In the genomic region with DNA sequence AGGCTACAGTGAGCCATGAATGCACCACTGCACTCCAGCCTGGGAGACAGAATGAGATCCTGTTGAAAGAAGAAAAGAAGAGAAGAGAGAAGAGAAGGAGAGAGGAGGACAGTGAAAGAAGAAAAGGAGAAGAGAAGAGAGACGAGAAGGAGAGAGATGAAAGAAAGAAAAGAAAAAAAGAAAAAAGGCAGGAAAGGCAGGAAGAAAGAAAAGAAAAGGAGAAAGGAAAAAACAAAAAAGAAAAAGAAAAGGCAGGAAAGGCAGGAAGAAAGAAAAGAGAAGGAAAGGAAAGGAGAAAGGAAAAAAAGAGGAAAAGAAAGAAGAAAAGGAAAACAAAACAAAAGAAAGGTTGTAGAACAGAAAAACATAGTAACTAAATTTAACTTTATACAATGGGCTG, we compare ENCODE assay signal across 19 cellular contexts. TPM values are rescaled to one million over a fixed set of nuclear protein-coding genes. Genes with fewer than 3 reads are reported as not detected.
DNase-seq lines count a peak whose midpoint lies in the region; ATAC-seq and TF ChIP-seq lines count a peak whose summit lies in the region.
"Had no signal": no experiment of that assay in that cellular context is flagged by ENCODE, and none has a peak within 500 bp of the region (broad histone marks: within the 10 kb centered on the region; RNA-seq: fewer than 3 reads in every experiment).

No MANE protein-coding gene starts in this region.

- 96% methylated on average over 1 of the region's 1 CpG for WGBS in mammary epithelial cell (ENCODE audit: low coverage, missing lambda C conversion rate)
- no CpG with 5 or more reads among the region's 1 CpG for WGBS in H9 (ENCODE audit: extremely low coverage, insufficient read length, low lambda C conversion rate)

- H3K27me3 Mint-ChIP-seq in MCF 10A (ENCODE audit: insufficient read depth, unreplicated experiment) (no peaks in the 10 kb centered on the region), H9 (ENCODE audit: low read depth) (no peaks in the 10 kb centered on the region), nephron progenitor cell (ENCODE audit: low read depth, poor library complexity) (no peaks in the 10 kb centered on the region)
- H3K27me3 Mint-ChIP-seq in central memory CD8-positive, alpha-beta T cell = no peaks in the 10 kb centered on the region

- no peak for ATAC-seq in central memory CD8-positive, alpha-beta T cell (replicated peaks; ENCODE audit: extremely low read depth, poor library complexity, severe bottlenecking)
- no peak for ATAC-seq in HG02852 (IDR thresholded peaks at IDR 0.05; ENCODE audit: unreplicated experiment)
- ATAC-seq: HCT116, Right ventricle myocardium inferior had no signal

- H3K9me3 ChIP-seq in mammary epithelial cell (replicated peaks; ENCODE audit: insufficient read depth, low read length) (no peaks in the 10 kb centered on the region), H9 (ENCODE audit: control insufficient read depth, low read depth, low read length) (no peaks in the 10 kb centered on the region)

- POLR2A ChIA-PET in MCF 10A (lab: Yijun Ruan, JAX) = interaction anchor here (2.4 kb wide), 1 partner anchor 12 kb away, joined by 9 read pairs; no protein-coding TSS in a partner anchor

- peaks cover 38% of the 10 kb centered on the region for H3K4me1 ChIP-seq in mammary epithelial cell (ENCODE audit: insufficient read depth, low read length)
- H3K4me1 ChIP-seq in H9 (ENCODE audit: insufficient read depth, low read length) = peaks cover 7% of the 10 kb centered on the region; the same call in 1 of the 2 replicates

- H2BK20ac ChIP-seq in H9 (ENCODE audit: low read depth, low read length, poor library complexity, severe bottlenecking) = no peak overlapping the region

- H3K79me1 ChIP-seq in H9 (ENCODE audit: insufficient read depth, low read depth, low read length, poor library complexity, severe bottlenecking) = peaks cover 10% of the 10 kb centered on the region

- peak overlapping the region; percentile 65 for H3K27ac Mint-ChIP-seq in MCF 10A (ENCODE audit: low read depth, unreplicated experiment)
- H3K27ac Mint-ChIP-seq in H9 = peak overlapping the region; percentile 19 to 32 (median 27); a peak in 6 of 7 replicates
- peak overlapping the region; percentile 39 for H3K27ac Mint-ChIP-seq in central memory CD8-positive, alpha-beta T cell (ENCODE audit: low read depth)
- H3K27ac Mint-ChIP-seq in nephron progenitor cell = peak overlapping the region; percentile 34

- H3K27ac ChIP-seq in mammary epithelial cell (ENCODE audit: insufficient read depth, low read depth, low read length) (no peak overlapping the region), H9 (ENCODE audit: insufficient read length, low read depth, low read length) (no peak overlapping the region)

- no peak overlapping the region for H2AK5ac ChIP-seq in H9 (ENCODE audit: insufficient read length, low read length)

- H2BK5ac ChIP-seq in H9 (ENCODE audit: insufficient read length, low read length) = no peak overlapping the region

- H3K4me3 Mint-ChIP-seq in MCF 10A (ENCODE audit: unreplicated experiment) = no peak overlapping the region
- H3K4me3 Mint-ChIP-seq in H9 = no peak overlapping the region
- H3K4me3 Mint-ChIP-seq in central memory CD8-positive, alpha-beta T cell = no peak overlapping the region
- no peak overlapping the region for H3K4me3 Mint-ChIP-seq in nephron progenitor cell

- intact Hi-C loops in MCF 10A (cut with micrococcal nuclease) = no loop called here
- intact Hi-C loops in mammary epithelial cell (cut with micrococcal nuclease) = no loop called here

- TF ChIP-seq CTCF in MCF 10A (IDR thresholded peaks at IDR 0.05; ENCODE audit: unreplicated experiment) (no peak), mammary epithelial cell (conservative IDR thresholded peaks at IDR 0.05 in 1 of 2, IDR thresholded peaks at IDR 0.05 in 1 of 2; ENCODE audit: extremely low read depth in 1 of 2, insufficient read depth in 1 of 2, low read depth in 1 of 2, low read length in 2 of 2) (no peak), H9 (conservative IDR thresholded peaks at IDR 0.05) (no peak), nephron progenitor cell (IDR thresholded peaks at IDR 0.05) (no peak)

- H3K79me2 ChIP-seq in mammary epithelial cell (ENCODE audit: insufficient read depth, low read length) (peaks cover 100% of the 10 kb centered on the region), H9 (ENCODE audit: insufficient read depth, low read length) (peaks cover 80% of the 10 kb centered on the region)

- peaks cover 64% of the 10 kb centered on the region for H3K4me1 Mint-ChIP-seq in MCF 10A (ENCODE audit: insufficient read depth, unreplicated experiment)
- H3K4me1 Mint-ChIP-seq in H9 = peaks cover 69 to 74% of the 10 kb centered on the region in 2 experiments
- H3K4me1 Mint-ChIP-seq in central memory CD8-positive, alpha-beta T cell = peaks cover 73% of the 10 kb centered on the region
- H3K4me1 Mint-ChIP-seq in nephron progenitor cell = peaks cover 49% of the 10 kb centered on the region

- H3K36me3 ChIP-seq in mammary epithelial cell (ENCODE audit: insufficient read depth, low read length) = no peaks in the 10 kb centered on the region

- dilution Hi-C loops in mammary epithelial cell (cut with HindIII; ENCODE audit: low sequenced_read_pairs) = no loop called here

- no peak overlapping the region for H3K4me3 ChIP-seq in mammary epithelial cell (replicated peaks in 1 of 3; ENCODE audit: insufficient read depth in 1 of 3, low read depth in 2 of 3, low read length in 3 of 3)

- no peak overlapping the region for H3K56ac ChIP-seq in H9 (ENCODE audit: insufficient read length, low read depth, low read length)

- H3K4ac ChIP-seq in H9 (ENCODE audit: low read depth, low read length) = no peak overlapping the region

- no peak for DNase-seq in MCF 10A (ENCODE audit: unreplicated experiment)
- no peak for DNase-seq in mammary epithelial cell
- no peak for DNase-seq in H9
- DNase-seq in central memory CD8-positive, alpha-beta T cell (ENCODE audit: low spot score in 2 of 2) = no peak
- DNase-seq in nephron progenitor cell = no peak
- DNase-seq in NCI-H2107 (lab: John Stamatoyannopoulos, UW) = no peak
- no peak for DNase-seq in T-helper 9 cell
- DNase-seq: C1 segment of cervical spinal cord, COR-L47, DMS 273 treated with DMSO at 0.1 percent for 48 hours, DND-41, NCI-H1105 treated with DMSO at 0.1 percent for 48 hours, NCI-H187, NCI-H2227 treated with DMSO at 0.1 percent for 48 hours, NCI-H510A treated with DMSO at 0.1 percent for 48 hours, NCI-H774 had no signal

- H3K4me2 ChIP-seq in mammary epithelial cell (ENCODE audit: insufficient read depth, low read depth, low read length) = no peak overlapping the region
- H3K4me2 ChIP-seq in H9 (ENCODE audit: insufficient read depth, insufficient read length, low read length) = no peak overlapping the region

- H4K20me1 ChIP-seq in mammary epithelial cell (ENCODE audit: insufficient read depth, low read length) = no peaks in the 10 kb centered on the region
- H4K20me1 ChIP-seq in H9 (ENCODE audit: control insufficient read depth, insufficient read depth, insufficient read length) = peaks cover 6% of the 10 kb centered on the region

- CTCF ChIA-PET in MCF 10A (lab: Yijun Ruan, JAX) = no interaction called here
- CTCF ChIA-PET in mammary epithelial cell (lab: Charles Lee; ENCODE audit: low non-redundant PET) = no interaction called here

- peaks cover 21% of the 10 kb centered on the region for H3K9me3 Mint-ChIP-seq in MCF 10A (ENCODE audit: unreplicated experiment)
- H3K9me3 Mint-ChIP-seq in H9 = peaks cover 3 to 6% of the 10 kb centered on the region in 2 experiments; a peak in 3 of 5 replicates
- no peaks in the 10 kb centered on the region for H3K9me3 Mint-ChIP-seq in central memory CD8-positive, alpha-beta T cell
- peaks cover 50% of the 10 kb centered on the region for H3K9me3 Mint-ChIP-seq in nephron progenitor cell

- no peak overlapping the region for H3K18ac ChIP-seq in H9 (ENCODE audit: insufficient read length, low read depth, low read length)

- H3T11ph ChIP-seq in H9 (ENCODE audit: low read length) = no peak overlapping the region

- no peak overlapping the region for H4K8ac ChIP-seq in H9 (replicated peaks; ENCODE audit: insufficient read length, low read depth, low read length)

- H3K36me3 Mint-ChIP-seq in MCF 10A (ENCODE audit: insufficient read depth, unreplicated experiment) = peaks cover 6% of the 10 kb centered on the region
- peaks cover 13 to 26% (median 17%) of the 10 kb centered on the region in 3 experiments for H3K36me3 Mint-ChIP-seq in H9 (ENCODE audit: insufficient read depth in 1 of 3, low read depth in 3 of 3)
- H3K36me3 Mint-ChIP-seq in central memory CD8-positive, alpha-beta T cell (ENCODE audit: insufficient read depth) = no peaks in the 10 kb centered on the region
- peaks cover 57% of the 10 kb centered on the region for H3K36me3 Mint-ChIP-seq in nephron progenitor cell (ENCODE audit: low read depth)

- H2BK15ac ChIP-seq in H9 (ENCODE audit: low read depth, low read length) = no peak overlapping the region

- no peaks in the 10 kb centered on the region for H3K27me3 ChIP-seq in mammary epithelial cell (ENCODE audit: insufficient read depth, low read length)
- H3K27me3 ChIP-seq in H9 (ENCODE audit: insufficient read depth, low read length) = no peaks in the 10 kb centered on the region

- BruUV-seq in MCF 10A (replicated peaks; lab: Mats Ljungman, UMichigan) (no TSS peak), mammary epithelial cell (replicated peaks; lab: Mats Ljungman, UMichigan) (no TSS peak)

- H4K91ac ChIP-seq in H9 (ENCODE audit: insufficient read length, low read depth, low read length) = no peak overlapping the region

- H2BK12ac ChIP-seq in H9 (ENCODE audit: insufficient read length, low read depth, low read length) = no peak overlapping the region

- H2BK120ac ChIP-seq in H9 (ENCODE audit: low read depth, low read length, poor library complexity, severe bottlenecking) = no peak overlapping the region

- H3K23ac ChIP-seq in H9 (ENCODE audit: insufficient read length, low read depth, low read length) = no peak overlapping the region

- in situ Hi-C loops in mammary epithelial cell (cut with MboI; ENCODE audit: low sequenced_read_pairs in 2 of 2) = no loop called here

- no peak overlapping the region for H3K14ac ChIP-seq in H9 (ENCODE audit: insufficient read depth, low read length)

- H2AFZ ChIP-seq in mammary epithelial cell (ENCODE audit: low read depth, low read length) = no peak overlapping the region
- no peak overlapping the region for H2AFZ ChIP-seq in H9 (ENCODE audit: low read length)

- no peaks in the 10 kb centered on the region for H3K23me2 ChIP-seq in H9 (ENCODE audit: insufficient read length, low read depth, low read length, poor library complexity, severe bottlenecking)

- no peak overlapping the region for H4K5ac ChIP-seq in H9 (ENCODE audit: insufficient read length, low read depth, low read length)

- H3K9ac ChIP-seq in mammary epithelial cell (ENCODE audit: insufficient read depth, low read length) = no peak overlapping the region
- no peak overlapping the region for H3K9ac ChIP-seq in H9 (ENCODE audit: extremely low read depth, insufficient read length, low read length)

RNA-seq across cellular contexts. Expression of a gene that starts 14.2 kb away (rescaled TPM):
- total RNA-seq in MCF 10A (2022) (31.0 and 39.5 TPM in 2 replicates), mammary epithelial cell (10 to 100 TPM; 23.5 to 25.5 TPM), H9 (2021) (43.6 and 52.7 TPM in 2 replicates)
- polyA plus RNA-seq in mammary epithelial cell = 6.0 TPM
- 25.7 TPM for polyA minus RNA-seq in mammary epithelial cell
